15 cellular contexts compared by ENCODE assay signal in the genomic region with DNA sequence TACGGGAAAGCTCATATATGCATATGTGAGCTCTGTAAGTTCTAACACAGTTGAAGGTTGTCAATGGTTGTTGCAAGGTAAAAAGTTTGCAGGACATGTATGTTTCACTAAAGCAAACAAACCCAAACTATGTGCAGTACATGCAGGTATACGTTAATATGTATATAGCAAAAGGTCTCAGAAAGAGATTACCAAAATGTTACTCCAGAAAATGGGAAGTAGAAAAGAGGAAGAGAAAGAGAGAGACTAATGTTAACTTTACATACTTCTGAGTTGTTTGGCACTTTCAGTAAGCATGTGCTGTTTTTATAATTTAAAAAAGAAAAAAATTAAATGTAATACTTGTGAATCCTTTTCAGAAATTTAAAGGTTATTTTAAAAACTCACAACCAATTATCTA. TPM values are rescaled to one million over a fixed set of nuclear protein-coding genes. Genes with fewer than 3 reads are reported as not detected.
DNase-seq lines count a peak whose midpoint lies in the region; ATAC-seq and TF ChIP-seq lines count a peak whose summit lies in the region.
"Had no signal": no experiment of that assay in that cellular context is flagged by ENCODE, and none has a peak within 500 bp of the region (broad histone marks: within the 10 kb centered on the region; RNA-seq: fewer than 3 reads in every experiment).

No MANE protein-coding gene starts in this region.

- H3K36me3 Mint-ChIP-seq in IgD-negative memory B cell = no peaks in the 10 kb centered on the region
- peaks cover 2% of the 10 kb centered on the region for H3K36me3 Mint-ChIP-seq in activated naive CD4-positive, alpha-beta T cell treated with anti-CD3 and anti-CD28 coated beads for 36 hours (ENCODE audit: low read depth)
- no peaks in the 10 kb centered on the region for H3K36me3 Mint-ChIP-seq in glutamatergic neuron (ENCODE audit: unreplicated experiment)
- H3K36me3 Mint-ChIP-seq: CD4-positive, CD25-positive, alpha-beta regulatory T cell had no signal

- no peaks in the 10 kb centered on the region for H3K9me3 Mint-ChIP-seq in IgD-negative memory B cell
- no peaks in the 10 kb centered on the region for H3K9me3 Mint-ChIP-seq in activated naive CD4-positive, alpha-beta T cell treated with anti-CD3 and anti-CD28 coated beads for 36 hours
- no peaks in the 10 kb centered on the region for H3K9me3 Mint-ChIP-seq in glutamatergic neuron (ENCODE audit: unreplicated experiment)

- no peaks in the 10 kb centered on the region for H3K36me3 ChIP-seq in effector memory CD4-positive, alpha-beta T cell (ENCODE audit: control insufficient read depth, insufficient read depth, low read length)
- H3K36me3 ChIP-seq: pancreas had no signal

- H3K4me1 Mint-ChIP-seq in IgD-negative memory B cell (peaks cover 26 to 37% (median 37%) of the 10 kb centered on the region in 3 donors), glutamatergic neuron (ENCODE audit: low read depth, unreplicated experiment) (no peaks in the 10 kb centered on the region)
- H3K4me1 Mint-ChIP-seq in activated naive CD4-positive, alpha-beta T cell treated with anti-CD3 and anti-CD28 coated beads for 36 hours (ENCODE audit: low read depth) = peaks cover 4% of the 10 kb centered on the region

- ATAC-seq in GM21423 (IDR thresholded peaks at IDR 0.05; ENCODE audit: unreplicated experiment) = peak; percentile 59
- ATAC-seq: pancreas had no signal

- H3K27ac Mint-ChIP-seq in IgD-negative memory B cell = peak overlapping the region in 2 of 3 donors; percentile 1 to 54
- H3K27ac Mint-ChIP-seq in activated naive CD4-positive, alpha-beta T cell treated with anti-CD3 and anti-CD28 coated beads for 36 hours = no peak overlapping the region
- H3K27ac Mint-ChIP-seq in glutamatergic neuron (ENCODE audit: unreplicated experiment) = no peak overlapping the region
- H3K27ac Mint-ChIP-seq: CD4-positive, CD25-positive, alpha-beta regulatory T cell had no signal

- DNase-seq in SKM-1 (lab: John Stamatoyannopoulos, UW; ENCODE audit: unreplicated experiment) (peak; percentile 80), glutamatergic neuron (no peak)
- DNase-seq in stimulated activated CD4-positive, alpha-beta T cell treated with anti-CD3 and anti-CD28 coated beads, Interleukin-4, amount 100 ng/mL, for 24 hours = no peak
- DNase-seq in activated naive CD4-positive, alpha-beta T cell treated with anti-CD3 and anti-CD28 coated beads for 36 hours = no peak
- DNase-seq in effector memory CD4-positive, alpha-beta T cell = no peak
- DNase-seq: activated CD4-positive, CD25-positive, alpha-beta regulatory T cell treated with anti-CD3 and anti-CD28 coated beads, Interleukin-2, amount 50 U/mL, for 72 hours; caudate nucleus; CD4-positive, CD25-positive, alpha-beta regulatory T cell; foreskin melanocyte; NCI-H2029; NCI-H748 treated with DMSO at 0.1 percent for 48 hours; pancreas had no signal

- no peaks in the 10 kb centered on the region for H3K27me3 ChIP-seq in effector memory CD4-positive, alpha-beta T cell (replicated peaks; ENCODE audit: control insufficient read depth, insufficient read depth, low read length, poor library complexity, severe bottlenecking)
- H3K27me3 ChIP-seq: pancreas had no signal

- H3K27me3 Mint-ChIP-seq in IgD-negative memory B cell (peaks cover 3% of the 10 kb centered on the region), glutamatergic neuron (ENCODE audit: unreplicated experiment) (no peaks in the 10 kb centered on the region)
- H3K27me3 Mint-ChIP-seq in activated naive CD4-positive, alpha-beta T cell treated with anti-CD3 and anti-CD28 coated beads for 36 hours (ENCODE audit: low read depth) = no peaks in the 10 kb centered on the region
- H3K27me3 Mint-ChIP-seq: CD4-positive, CD25-positive, alpha-beta regulatory T cell had no signal

- intact Hi-C loops in activated naive CD4-positive, alpha-beta T cell treated with anti-CD3 and anti-CD28 coated beads for 36 hours (cut with micrococcal nuclease) = no loop called here

- H3K9me3 ChIP-seq in effector memory CD4-positive, alpha-beta T cell (ENCODE audit: control insufficient read depth, low read length) = no peaks in the 10 kb centered on the region
- H3K9me3 ChIP-seq: pancreas had no signal

- no peak overlapping the region for H3K4me3 ChIP-seq in effector memory CD4-positive, alpha-beta T cell (ENCODE audit: insufficient read depth, low read depth, low read length, poor library complexity, severe bottlenecking)
- H3K4me3 ChIP-seq: pancreas, SK-N-MC had no signal

- TF ChIP-seq CTCF in glutamatergic neuron (IDR thresholded peaks at IDR 0.05; ENCODE audit: partially characterized antibody, unreplicated experiment) = no peak

- peak overlapping the region; percentile 3 to 79 (median 66) for H3K4me3 Mint-ChIP-seq in IgD-negative memory B cell
- H3K4me3 Mint-ChIP-seq in activated naive CD4-positive, alpha-beta T cell treated with anti-CD3 and anti-CD28 coated beads for 36 hours = no peak overlapping the region
- no peak overlapping the region for H3K4me3 Mint-ChIP-seq in glutamatergic neuron (ENCODE audit: unreplicated experiment)
- H3K4me3 Mint-ChIP-seq: CD4-positive, CD25-positive, alpha-beta regulatory T cell had no signal

- CTCF ChIA-PET in activated naive CD4-positive, alpha-beta T cell treated with anti-CD3 and anti-CD28 coated beads for 36 hours (lab: Charles Lee) = no interaction called here

- no peak overlapping the region for H3K27ac ChIP-seq in effector memory CD4-positive, alpha-beta T cell (ENCODE audit: insufficient read depth, low read length, poor library complexity, severe bottlenecking)
- H3K27ac ChIP-seq: pancreas, SK-N-MC had no signal

- no peaks in the 10 kb centered on the region for H3K4me1 ChIP-seq in effector memory CD4-positive, alpha-beta T cell (ENCODE audit: control insufficient read depth, insufficient read depth, low read length, poor library complexity, severe bottlenecking)
- H3K4me1 ChIP-seq: pancreas had no signal

RNA-seq across cellular contexts. Expression of a gene that starts 32.8 kb away (rescaled TPM):
- polyA plus RNA-seq in IgD-negative memory B cell = 10.0 TPM
- total RNA-seq in activated naive CD4-positive, alpha-beta T cell treated with anti-CD3 and anti-CD28 coated beads for 36 hours = 10 to 100 TPM; 16.0 to 17.1 TPM
- 22.5 TPM for total RNA-seq in glutamatergic neuron (ENCODE audit: unreplicated experiment)

RNA-seq across cellular contexts. Expression of a gene that starts 33.3 kb away (rescaled TPM):
- 6.8 TPM for polyA plus RNA-seq in IgD-negative memory B cell
- total RNA-seq in activated naive CD4-positive, alpha-beta T cell treated with anti-CD3 and anti-CD28 coated beads for 36 hours = 1 to 10 TPM; 6.0 to 6.5 TPM
- 2.5 TPM for total RNA-seq in glutamatergic neuron (ENCODE audit: unreplicated experiment)

Comparison
In these comparisons a context has a peak if more than half of its experiments do, and no peak if none do; other contexts are left out.
1. H3K27ac Mint-ChIP-seq: peak in IgD-negative memory B cell (2 of 3); none in activated naive CD4-positive, alpha-beta T cell treated with anti-CD3 and anti-CD28 coated beads for 36 hours (single experiment) and glutamatergic neuron (single experiment).
2. H3K4me3 Mint-ChIP-seq: peak in IgD-negative memory B cell (4 of 4); none in activated naive CD4-positive, alpha-beta T cell treated with anti-CD3 and anti-CD28 coated beads for 36 hours (single experiment) and glutamatergic neuron (single experiment).